In genomic region chr10:86325158-86325557, GRCh38 we compare ENCODE assay signal across 1 cellular context.
TF ChIP-seq lines count a peak whose summit lies in the region.

No MANE protein-coding gene starts in this region.

TF ChIP-seq in K562, 482 proteins besides CTCF, POLR2A, EP300 and RAD21 (continued from another document):
- TF ChIP-seq ZNF224 (CRISPR knock-in tag; IDR thresholded peaks at IDR 0.05) = no peak
- TF ChIP-seq BRCA1 (IDR thresholded peaks at IDR 0.05) = no peak
- TF ChIP-seq BRCA1 (CRISPR knock-in tag; IDR thresholded peaks at IDR 0.05) = no peak
- no peak for TF ChIP-seq ASH1L (IDR thresholded peaks at IDR 0.05; ENCODE audit: borderline replicate concordance, low read depth, partially characterized antibody)
- TF ChIP-seq BCOR (IDR thresholded peaks at IDR 0.05) = no peak
- no peak for TF ChIP-seq WHSC1 (IDR thresholded peaks at IDR 0.05; ENCODE audit: low read length)
- TF ChIP-seq RFX5 (IDR thresholded peaks at IDR 0.05; ENCODE audit: low read depth, low read length) = no peak
- no peak for TF ChIP-seq HNRNPH1 (optimal IDR thresholded peaks at IDR 0.05; ENCODE audit: low read depth, low read length)
- TF ChIP-seq SIN3B (IDR thresholded peaks at IDR 0.05; ENCODE audit: low read depth) = no peak
- TF ChIP-seq ZNF23 (CRISPR knock-in tag; IDR thresholded peaks at IDR 0.05) = no peak
- no peak for TF ChIP-seq EP400 (IDR thresholded peaks at IDR 0.05)
- no peak for TF ChIP-seq PURB (CRISPR knock-in tag; IDR thresholded peaks at IDR 0.05; ENCODE audit: low read depth)
- no peak for TF ChIP-seq L3MBTL2 (IDR thresholded peaks at IDR 0.05)
- no peak for TF ChIP-seq ZNF134 (CRISPR knock-in tag; conservative IDR thresholded peaks at IDR 0.05)
- TF ChIP-seq CREBBP (IDR thresholded peaks at IDR 0.05; ENCODE audit: low read depth, low read length) = no peak
- TF ChIP-seq ARID3B (CRISPR knock-in tag; IDR thresholded peaks at IDR 0.05; ENCODE audit: borderline replicate concordance) = no peak
- no peak for TF ChIP-seq HDGF (IDR thresholded peaks at IDR 0.05)
- no peak for TF ChIP-seq SREBF1 (IDR thresholded peaks at IDR 0.05; ENCODE audit: borderline replicate concordance, low read depth, low read length)
- TF ChIP-seq BDP1 (IDR thresholded peaks at IDR 0.05; ENCODE audit: insufficient read depth, insufficient read length) = no peak
